ENCODE assay signal across 26 cellular contexts in the genomic region with DNA sequence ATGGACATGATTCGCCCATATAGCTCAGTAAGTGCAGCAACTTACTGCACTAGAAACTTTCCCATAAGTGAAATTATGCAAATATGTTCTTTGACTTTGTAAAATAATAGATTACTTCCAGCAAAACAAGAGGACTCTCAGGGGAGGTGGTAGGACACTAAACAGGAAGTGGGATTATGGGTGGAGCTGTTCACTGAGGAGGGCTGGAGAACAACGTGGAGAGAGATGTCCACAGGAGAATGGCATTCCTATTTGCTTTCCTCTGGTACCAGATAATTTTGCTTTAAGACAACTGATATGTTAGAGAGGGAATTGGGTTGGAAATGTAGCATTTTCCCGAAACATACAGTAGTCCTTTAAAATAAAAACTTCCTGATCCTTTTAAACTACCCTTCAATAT.
"Had no signal": no experiment of that assay in that cellular context is flagged by ENCODE, and none has a peak within 500 bp of the region (broad histone marks: within the 10 kb centered on the region; RNA-seq: fewer than 3 reads in every experiment).

No MANE protein-coding gene starts in this region.

- H2AFZ ChIP-seq: neural progenitor cell had no signal

- H3K36me3 ChIP-seq: colonic mucosa, gastroesophageal sphincter, left lung, neural progenitor cell, right lobe of liver, thoracic aorta, tibial nerve, upper lobe of right lung, uterus had no signal

- H3K27ac Mint-ChIP-seq: dendritic cell treated with granulocyte-macrophage colony-stimulating factor and Interleukin-4, amounts not matched to agents 40 ng/mL and 50 ng/mL, for 4 days; endodermal cell; naive thymus-derived CD4-positive, alpha-beta T cell; nephron; neural progenitor cell; stimulated activated naive B cell treated with anti-CD40 and anti-IgM and Interleukin-4, amounts not matched to agents 10 μg/mL and 1 μg/mL and 100 μg/mL, for 72 hours; stimulated activated naive CD8-positive, alpha-beta T cell treated with anti-CD3 and anti-CD28 coated beads, Interleukin-15, Interleukin-2, amounts not matched to agents 100 ng/mL and 50 ng/mL, for 24 hours had no signal

- H3K9me3 ChIP-seq: colonic mucosa, gastroesophageal sphincter, left lung, right lobe of liver, thoracic aorta, tibial nerve, upper lobe of right lung, uterus had no signal

- FAIRE-seq: islet of Langerhans, small intestine had no signal

- H3K27ac ChIP-seq: colonic mucosa, epithelial cell of prostate, gastroesophageal sphincter, left lung, neural progenitor cell, right lobe of liver, tibial nerve, upper lobe of right lung, uterus had no signal

- H3K4me1 ChIP-seq: colonic mucosa, neural progenitor cell, right lobe of liver, uterus had no signal

- H3K4me3 Mint-ChIP-seq: dendritic cell treated with granulocyte-macrophage colony-stimulating factor and Interleukin-4, amounts not matched to agents 40 ng/mL and 50 ng/mL, for 4 days; endodermal cell; naive thymus-derived CD4-positive, alpha-beta T cell; nephron; neural progenitor cell; stimulated activated naive B cell treated with anti-CD40 and anti-IgM and Interleukin-4, amounts not matched to agents 10 μg/mL and 1 μg/mL and 100 μg/mL, for 72 hours; stimulated activated naive CD8-positive, alpha-beta T cell treated with anti-CD3 and anti-CD28 coated beads, Interleukin-15, Interleukin-2, amounts not matched to agents 100 ng/mL and 50 ng/mL, for 24 hours had no signal

- H3K9me3 Mint-ChIP-seq: dendritic cell treated with granulocyte-macrophage colony-stimulating factor and Interleukin-4, amounts not matched to agents 40 ng/mL and 50 ng/mL, for 4 days; nephron; stimulated activated naive CD8-positive, alpha-beta T cell treated with anti-CD3 and anti-CD28 coated beads, Interleukin-15, Interleukin-2, amounts not matched to agents 100 ng/mL and 50 ng/mL, for 24 hours had no signal

- H3K27me3 ChIP-seq: colonic mucosa, gastroesophageal sphincter, right lobe of liver, tibial nerve, upper lobe of right lung, uterus had no signal

- H3K4me3 ChIP-seq: colonic mucosa, gastroesophageal sphincter, heart right ventricle, left lung, neural progenitor cell, right lobe of liver, thoracic aorta, tibial nerve, upper lobe of right lung, uterus had no signal

- DNase-seq: colonic mucosa; effector CD8-positive, alpha-beta T cell; endodermal cell; foreskin fibroblast; heart right ventricle; left cardiac atrium; left lung; mesenchymal stem cell; midbrain; naive thymus-derived CD4-positive, alpha-beta T cell; right lobe of liver; small intestine; stimulated activated CD4-positive, alpha-beta T cell treated with anti-CD3 and anti-CD28 coated beads, Interleukin-15, amount 100 ng/mL, for 24 hours; stimulated activated CD4-positive, alpha-beta T cell treated with anti-CD3 and anti-CD28 coated beads, Interleukin-2, amount 100 ng/mL, for 48 hours; stimulated activated naive B cell treated with anti-CD40 and anti-IgM and Interleukin-4, amounts not matched to agents 10 μg/mL and 1 μg/mL and 100 μg/mL, for 72 hours; upper lobe of right lung; uterus had no signal

- H3K36me3 Mint-ChIP-seq: naive thymus-derived CD4-positive, alpha-beta T cell; neural progenitor cell had no signal

- H3K4me2 ChIP-seq: neural progenitor cell had no signal
